ENCODE assay signal across 14 cellular contexts in the genomic region with DNA sequence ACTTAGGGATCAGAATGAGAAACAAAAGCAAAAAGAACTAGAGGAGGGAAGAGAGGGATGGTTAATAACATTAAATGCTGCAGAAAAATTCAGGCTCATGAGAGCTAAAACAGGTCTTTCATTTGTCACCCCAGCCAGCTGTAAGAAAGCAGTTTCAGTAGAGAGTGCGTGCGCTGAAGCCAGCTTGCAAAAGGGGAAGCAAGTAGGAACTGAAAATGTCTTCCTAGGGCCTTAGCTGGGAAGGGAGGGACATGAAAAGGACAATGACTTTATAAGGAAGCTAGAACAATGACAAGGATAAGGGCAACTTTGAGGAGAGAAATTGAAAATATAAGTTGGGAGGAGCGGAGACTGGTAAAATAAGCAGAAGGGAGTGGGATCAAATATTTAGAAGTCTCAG. TPM values are rescaled to one million over a fixed set of nuclear protein-coding genes. Genes with fewer than 3 reads are reported as not detected.
DNase-seq lines count a peak whose midpoint lies in the region; ATAC-seq and TF ChIP-seq lines count a peak whose summit lies in the region.
"Had no signal": no experiment of that assay in that cellular context is flagged by ENCODE, and none has a peak within 500 bp of the region (broad histone marks: within the 10 kb centered on the region; RNA-seq: fewer than 3 reads in every experiment).

No MANE protein-coding gene starts in this region.

- H3K4me1 ChIP-seq in cardiac muscle cell (ENCODE audit: low read depth) (peaks cover 25% of the 10 kb centered on the region), right atrium auricular region (peaks cover 0 to 49% of the 10 kb centered on the region in 2 donors), thyroid gland (peaks cover 15 to 49% of the 10 kb centered on the region in 2 donors), hepatocyte (ENCODE audit: insufficient read depth) (peaks cover 8% of the 10 kb centered on the region)

- H3K9me2 ChIP-seq in hepatocyte (replicated peaks; ENCODE audit: insufficient read depth), result no peaks in the 10 kb centered on the region

- peaks cover 67% of the 10 kb centered on the region for H3K79me2 ChIP-seq in hepatocyte

- intact Hi-C loops in cardiac septum (cut with DNase I), result no loop called here
- intact Hi-C loops in thyroid gland (cut with DNase I), result no loop called here

- WGBS in thyroid gland, 2 donors, result 95 to 99% methylated on average over 3 of the region's 3 CpGs
- 97% methylated on average over 3 of the region's 3 CpGs for WGBS in hepatocyte (ENCODE audit: low lambda C conversion rate, missing lambda C conversion rate)

- peaks cover 2% of the 10 kb centered on the region for H3K36me3 ChIP-seq in cardiac muscle cell
- peaks cover 27% of the 10 kb centered on the region for H3K36me3 ChIP-seq in right atrium auricular region
- H3K36me3 ChIP-seq in thyroid gland, result peaks cover 4 to 13% of the 10 kb centered on the region in 2 donors
- H3K36me3 ChIP-seq in hepatocyte (replicated peaks; ENCODE audit: insufficient read depth, low read depth), result no peaks in the 10 kb centered on the region

- ATAC-seq in GM18907 (IDR thresholded peaks at IDR 0.05; ENCODE audit: unreplicated experiment) (no peak), HG03095 (IDR thresholded peaks at IDR 0.05; ENCODE audit: unreplicated experiment) (no peak)
- ATAC-seq: activated CD4-positive, CD25-positive, alpha-beta regulatory T cell treated with anti-CD3 and anti-CD28 coated beads, Interleukin-2, amount 50 U/mL, for 24 hours; gastroesophageal sphincter; sciatic nerve had no signal

- DNase-seq in cardiac muscle cell (ENCODE audit: low read depth in 1 of 2, low spot score in 1 of 2), result no peak
- DNase-seq in cardiac septum (ENCODE audit: low spot score), result no peak
- DNase-seq in RPMI8226, result peak; percentile 80
- DNase-seq in right atrium auricular region (ENCODE audit: low spot score), result no peak
- DNase-seq in thyroid gland, result no peak
- no peak for DNase-seq in hepatocyte (ENCODE audit: low spot score)
- DNase-seq: activated effector memory CD4-positive, alpha-beta T cell treated with anti-CD3 and anti-CD28 coated beads, Interleukin-2, amount 50 U/mL, for 16 hours; PC-9 had no signal

- TF ChIP-seq POLR2A in thyroid gland (IDR thresholded peaks at IDR 0.05), result no peak

- no peak for TF ChIP-seq CTCF in cardiac muscle cell (IDR thresholded peaks at IDR 0.05; ENCODE audit: low read depth, low read length)
- no peak for TF ChIP-seq CTCF in right atrium auricular region (IDR thresholded peaks at IDR 0.05)
- TF ChIP-seq CTCF in thyroid gland (IDR thresholded peaks at IDR 0.05), result no peak
- no peak for TF ChIP-seq CTCF in hepatocyte (IDR thresholded peaks at IDR 0.05; ENCODE audit: poor library complexity)

- H3K27me3 ChIP-seq in cardiac muscle cell (no peaks in the 10 kb centered on the region), right atrium auricular region (no peaks in the 10 kb centered on the region), thyroid gland (no peaks in the 10 kb centered on the region), hepatocyte (no peaks in the 10 kb centered on the region)
- H3K27me3 ChIP-seq: gastroesophageal sphincter had no signal

- H3K9me3 ChIP-seq in cardiac muscle cell (ENCODE audit: low read depth) (no peaks in the 10 kb centered on the region), right atrium auricular region (no peaks in the 10 kb centered on the region), thyroid gland (no peaks in the 10 kb centered on the region), hepatocyte (ENCODE audit: low read depth) (no peaks in the 10 kb centered on the region)
- H3K9me3 ChIP-seq: gastroesophageal sphincter had no signal

- H3K4me2 ChIP-seq in hepatocyte, result no peak overlapping the region
- H3K4me2 ChIP-seq: PC-9 had no signal

- H3K27ac ChIP-seq in cardiac muscle cell, result peak overlapping the region; percentile 75
- H3K27ac ChIP-seq in right atrium auricular region, result peak overlapping the region; percentile 91 to 95
- H3K27ac ChIP-seq in thyroid gland, result peak overlapping the region; percentile 61 to 80 (median 72)
- no peak overlapping the region for H3K27ac ChIP-seq in hepatocyte
- H3K27ac ChIP-seq: PC-9 had no signal

- no peak overlapping the region for H3K4me3 ChIP-seq in cardiac muscle cell
- no peak overlapping the region for H3K4me3 ChIP-seq in right atrium auricular region
- H3K4me3 ChIP-seq in thyroid gland (replicated peaks in 1 of 3), result no peak overlapping the region
- H3K4me3 ChIP-seq in hepatocyte, result no peak overlapping the region
- H3K4me3 ChIP-seq: gastroesophageal sphincter, lung, PC-9 had no signal

- H2AFZ ChIP-seq in hepatocyte, result no peak overlapping the region
- H2AFZ ChIP-seq: PC-9 had no signal

- H4K20me1 ChIP-seq in hepatocyte (ENCODE audit: insufficient read depth, poor library complexity, severe bottlenecking), result no peaks in the 10 kb centered on the region

RNA-seq across cellular contexts. Expression of a gene that starts 3.1 kb away (rescaled TPM):
- total RNA-seq in cardiac muscle cell (115 and 126 TPM in 2 replicates), cardiac septum (46.9 TPM), right atrium auricular region (10 to 100 TPM; 43.6 to 73.7 TPM), thyroid gland (100 to 1,000 TPM; 104 to 144 (median 129) TPM), hepatocyte (228 and 247 TPM in 2 replicates)
- polyA plus RNA-seq in cardiac muscle cell (181 and 187 TPM in 2 replicates), hepatocyte (193 and 256 TPM in 2 replicates)

RNA-seq across cellular contexts. Expression of a gene that starts 5.3 kb away (rescaled TPM):
- total RNA-seq in cardiac muscle cell, result 35.7 and 36.5 TPM in 2 replicates
- 36.9 and 37.0 TPM in 2 replicates for polyA plus RNA-seq in cardiac muscle cell
- 111 TPM for total RNA-seq in cardiac septum
- 10 to 100 TPM; 44.8 to 57.1 TPM for total RNA-seq in right atrium auricular region
- total RNA-seq in thyroid gland, result 100 to 1,000 TPM; 184 to 348 (median 211) TPM
- 64.9 and 73.9 TPM in 2 replicates for total RNA-seq in hepatocyte
- 95.3 and 103 TPM in 2 replicates for polyA plus RNA-seq in hepatocyte

RNA-seq across cellular contexts. Expression of a gene that starts 44.2 kb away (rescaled TPM):
- total RNA-seq in cardiac muscle cell, result 0.70 and 1.4 TPM in 2 replicates
- polyA plus RNA-seq in cardiac muscle cell, result 0.51 TPM in 1 of 2 replicates, not detected in the other
- total RNA-seq in cardiac septum, result 31.8 TPM
- 10 to 100 TPM; 28.8 to 57.6 TPM for total RNA-seq in right atrium auricular region
- total RNA-seq in thyroid gland, result 100 to 1,000 TPM in 2 of 4 donors, 10 to 100 TPM in 2; 47.4 to 105 (median 78.7) TPM
- total RNA-seq in hepatocyte, result 4.9 and 7.3 TPM in 2 replicates
- polyA plus RNA-seq in hepatocyte, result 4.4 and 5.1 TPM in 2 replicates
